In genomic region chr13:28447206-28447605, GRCh38 we compare ENCODE assay signal across 27 cellular contexts.
"Had no signal": no experiment of that assay in that cellular context is flagged by ENCODE, and none has a peak within 500 bp of the region (broad histone marks: within the 10 kb centered on the region; RNA-seq: fewer than 3 reads in every experiment).

No MANE protein-coding gene starts in this region.

- H3K27ac ChIP-seq: stomach, suprapubic skin, testis, thoracic aorta, thyroid gland, tibial artery, tibial nerve, transverse colon, upper lobe of left lung, upper lobe of right lung, uterus, vagina had no signal

- H3K4me1 ChIP-seq: stomach, transverse colon, upper lobe of right lung, uterus had no signal

- H3K27me3 Mint-ChIP-seq: stimulated activated naive CD8-positive, alpha-beta T cell treated with anti-CD3 and anti-CD28 coated beads, Interleukin-15, amount 100 ng/mL, for 72 hours had no signal

- H3K9me3 ChIP-seq: suprapubic skin, testis, thyroid gland, transverse colon, uterus, vagina had no signal

- DNase-seq: stimulated activated CD4-positive, alpha-beta T cell treated with anti-CD3 and anti-CD28 coated beads, Interleukin-2, amount 100 ng/mL, for 48 hours; stimulated activated CD4-positive, alpha-beta T cell treated with anti-CD3 and anti-CD28 coated beads, Interleukin-4, amount 100 ng/mL, for 1 hour; stimulated activated CD4-positive, alpha-beta T cell treated with anti-CD3 and anti-CD28 coated beads, Interleukin-4, amount 100 ng/mL, for 24 hours; stimulated activated CD4-positive, alpha-beta T cell treated with anti-CD3 and anti-CD28 coated beads, Interleukin-4, amount 100 ng/mL, for 4 hours; stimulated activated CD8-positive, alpha-beta memory T cell treated with anti-CD3 and anti-CD28 coated beads, Interleukin-4, amount 100 ng/mL, for 48 hours; stimulated activated naive B cell treated with anti-CD40 and anti-IgM and Interleukin-4, amounts not matched to agents 10 μg/mL and 1 μg/mL and 100 μg/mL, for 72 hours; stimulated activated naive CD4-positive, alpha-beta T cell; stimulated activated naive CD4-positive, alpha-beta T cell treated with Interleukin-2 at 50 U/mL for 16 hours; stimulated activated naive CD8-positive, alpha-beta T cell treated with anti-CD3 and anti-CD28 coated beads, Interleukin-15, amount 100 ng/mL, for 72 hours; stimulated activated naive CD8-positive, alpha-beta T cell treated with anti-CD3 and anti-CD28 coated beads, Interleukin-15, Interleukin-2, amounts not matched to agents 100 U/mL and 50 U/mL, for 24 hours; stomach; substantia nigra; testis; thyroid gland; tibial artery; transverse colon; upper lobe of left lung; upper lobe of right lung; uterus had no signal

- H3K36me3 Mint-ChIP-seq: stimulated activated effector memory CD8-positive, alpha-beta T cell treated with anti-CD3 and anti-CD28 coated beads, Interleukin-12 subunit alpha, Interleukin-12 subunit beta, amount 100 ng/mL, for 72 hours; stimulated activated memory B cell treated with anti-CD40 and anti-IgM and Interleukin-4, amounts not matched to agents 10 μg/mL and 1 μg/mL and 100 μg/mL, for 72 hours; type B pancreatic cell had no signal

- H3K27ac Mint-ChIP-seq: stimulated activated effector memory CD8-positive, alpha-beta T cell treated with anti-CD3 and anti-CD28 coated beads, Interleukin-12 subunit alpha, Interleukin-12 subunit beta, amount 100 ng/mL, for 72 hours; stimulated activated memory B cell treated with anti-CD40 and anti-IgM and Interleukin-4, amounts not matched to agents 10 μg/mL and 1 μg/mL and 100 μg/mL, for 72 hours; stimulated activated naive B cell treated with anti-CD40 and anti-IgM and Interleukin-4, amounts not matched to agents 10 μg/mL and 1 μg/mL and 100 μg/mL, for 72 hours; stimulated activated naive CD8-positive, alpha-beta T cell treated with anti-CD3 and anti-CD28 coated beads, Interleukin-15, Interleukin-2, amounts not matched to agents 100 ng/mL and 50 ng/mL, for 24 hours; type B pancreatic cell had no signal

- H3K9me3 Mint-ChIP-seq: type B pancreatic cell had no signal

- H3K4me1 Mint-ChIP-seq: stimulated activated effector memory CD8-positive, alpha-beta T cell treated with anti-CD3 and anti-CD28 coated beads, Interleukin-12 subunit alpha, Interleukin-12 subunit beta, amount 100 ng/mL, for 72 hours; stimulated activated memory B cell treated with anti-CD40 and anti-IgM and Interleukin-4, amounts not matched to agents 10 μg/mL and 1 μg/mL and 100 μg/mL, for 72 hours; stimulated activated naive CD8-positive, alpha-beta T cell treated with anti-CD3 and anti-CD28 coated beads, Interleukin-15, amount 100 ng/mL, for 72 hours had no signal

- H3K4me3 Mint-ChIP-seq: stimulated activated effector memory CD8-positive, alpha-beta T cell treated with anti-CD3 and anti-CD28 coated beads, Interleukin-12 subunit alpha, Interleukin-12 subunit beta, amount 100 ng/mL, for 72 hours; stimulated activated memory B cell treated with anti-CD40 and anti-IgM and Interleukin-4, amounts not matched to agents 10 μg/mL and 1 μg/mL and 100 μg/mL, for 72 hours; stimulated activated naive B cell treated with anti-CD40 and anti-IgM and Interleukin-4, amounts not matched to agents 10 μg/mL and 1 μg/mL and 100 μg/mL, for 72 hours; stimulated activated naive CD8-positive, alpha-beta T cell treated with anti-CD3 and anti-CD28 coated beads, Interleukin-15, amount 100 ng/mL, for 72 hours; stimulated activated naive CD8-positive, alpha-beta T cell treated with anti-CD3 and anti-CD28 coated beads, Interleukin-15, Interleukin-2, amounts not matched to agents 100 ng/mL and 50 ng/mL, for 24 hours; type B pancreatic cell had no signal

- H3K36me3 ChIP-seq: stomach, suprapubic skin, thoracic aorta, thyroid gland, tibial artery, tibial nerve, transverse colon, upper lobe of right lung, uterus, vagina had no signal

- H3K27me3 ChIP-seq: testis, thyroid gland, tibial artery, tibial nerve, upper lobe of left lung, upper lobe of right lung, uterus, vagina had no signal

- H3K4me3 ChIP-seq: stomach, suprapubic skin, testis, thoracic aorta, thyroid gland, tibial artery, tibial nerve, transverse colon, upper lobe of left lung, upper lobe of right lung, uterus, vagina had no signal
